Comparison of ENCODE assay signal across 11 cellular contexts in the genomic region with DNA sequence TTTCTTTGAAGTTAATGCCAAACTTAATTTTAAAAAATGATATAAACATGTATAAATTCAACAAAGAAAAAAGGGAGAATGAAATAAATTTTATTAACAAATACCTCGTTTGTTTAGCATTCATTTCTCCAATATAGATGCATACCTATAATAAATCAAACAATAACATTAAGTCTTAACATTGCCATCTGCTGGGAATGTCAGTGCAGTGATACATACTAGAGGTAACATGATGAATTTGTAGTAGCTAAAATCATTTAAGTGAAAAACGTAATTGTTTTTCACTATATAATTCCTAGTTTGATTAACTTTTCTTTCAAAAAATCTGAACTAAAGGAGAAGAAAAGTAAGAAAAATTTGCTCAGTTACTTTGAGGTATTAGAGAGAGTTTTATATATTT.
DNase-seq lines count a peak whose midpoint lies in the region; ATAC-seq and TF ChIP-seq lines count a peak whose summit lies in the region.
"Had no signal": no experiment of that assay in that cellular context is flagged by ENCODE, and none has a peak within 500 bp of the region (broad histone marks: within the 10 kb centered on the region; RNA-seq: fewer than 3 reads in every experiment).

No MANE protein-coding gene starts in this region.

- H3K36me3 ChIP-seq in BE2C: no peaks in the 10 kb centered on the region
- no peaks in the 10 kb centered on the region for H3K36me3 ChIP-seq in hepatocyte (replicated peaks; ENCODE audit: insufficient read depth, low read depth)
- no peaks in the 10 kb centered on the region for H3K36me3 ChIP-seq in MM.1S (replicated peaks; ENCODE audit: insufficient read depth, low read length)

- 56% methylated on average over 2 of the region's 2 CpGs for WGBS in hepatocyte (ENCODE audit: low lambda C conversion rate, missing lambda C conversion rate)

- H3K79me2 ChIP-seq in hepatocyte (no peaks in the 10 kb centered on the region), MM.1S (ENCODE audit: low read length) (no peaks in the 10 kb centered on the region)

- no peaks in the 10 kb centered on the region for H3F3A ChIP-seq in MM.1S (ENCODE audit: insufficient read depth, low read length)

- peaks cover 8% of the 10 kb centered on the region for H3K4me1 ChIP-seq in BE2C
- H3K4me1 ChIP-seq in hepatocyte (ENCODE audit: insufficient read depth): no peaks in the 10 kb centered on the region
- H3K4me1 ChIP-seq in MM.1S (ENCODE audit: low read length): no peaks in the 10 kb centered on the region

- no peak overlapping the region for H2AFZ ChIP-seq in hepatocyte
- no peak overlapping the region for H2AFZ ChIP-seq in MM.1S (ENCODE audit: low read length)

- no peak overlapping the region for H3K9ac ChIP-seq in MM.1S (ENCODE audit: low read length)

- H4K20me1 ChIP-seq in hepatocyte (ENCODE audit: insufficient read depth, poor library complexity, severe bottlenecking) (no peaks in the 10 kb centered on the region), MM.1S (ENCODE audit: insufficient read depth, low read length) (no peaks in the 10 kb centered on the region)

- no peak overlapping the region for H3K4me2 ChIP-seq in hepatocyte
- H3K4me2 ChIP-seq in MM.1S (ENCODE audit: low read depth, low read length): no peak overlapping the region

- H3K27me3 ChIP-seq in BE2C: no peaks in the 10 kb centered on the region
- no peaks in the 10 kb centered on the region for H3K27me3 ChIP-seq in hepatocyte
- H3K27me3 ChIP-seq in MM.1S (replicated peaks; ENCODE audit: insufficient read depth, low read length): no peaks in the 10 kb centered on the region

- no peak overlapping the region for H3K27ac ChIP-seq in hepatocyte
- no peak overlapping the region for H3K27ac ChIP-seq in MM.1S (ENCODE audit: low read length)

- DNase-seq in BE2C (peak; percentile 21), HCEC 1CT (peak; percentile 49), amniotic epithelial cell (ENCODE audit: low read depth) (peak; percentile 41), hepatocyte (ENCODE audit: low spot score) (no peak), MM.1S (no peak), NCI-H345 treated with DMSO at 0.1 percent for 48 hours (lab: John Stamatoyannopoulos, UW; ENCODE audit: unreplicated experiment) (no peak)
- DNase-seq: activated CD4-positive, alpha-beta memory T cell treated with anti-CD3 and anti-CD28 coated beads, Interleukin-2, amount 10 ng/mL, durations not matched to agents 7 days and 5 days; cerebellar nuclear complex; NCI-H1092; SHP77 treated with DMSO at 0.1 percent for 48 hours had no signal

- TF ChIP-seq CTCF in BE2C (IDR thresholded peaks at IDR 0.05; ENCODE audit: low read depth, low read length): peak; percentile 42; the same call in 1 of the 2 replicates
- TF ChIP-seq CTCF in hepatocyte (IDR thresholded peaks at IDR 0.05; ENCODE audit: poor library complexity): peak; percentile 34
- TF ChIP-seq CTCF in MM.1S (IDR thresholded peaks at IDR 0.05; ENCODE audit: low read length): no peak

- no peaks in the 10 kb centered on the region for H3K9me2 ChIP-seq in hepatocyte (replicated peaks; ENCODE audit: insufficient read depth)
- H3K9me2 ChIP-seq in MM.1S (replicated peaks; ENCODE audit: insufficient read depth, low read length): no peaks in the 10 kb centered on the region

- ATAC-seq in HG03565 (IDR thresholded peaks at IDR 0.05; ENCODE audit: unreplicated experiment): no peak

- H3K4me3 ChIP-seq in BE2C (ENCODE audit: low read depth, low read length) (no peak overlapping the region), hepatocyte (no peak overlapping the region), MM.1S (ENCODE audit: low read length) (no peak overlapping the region)

- H3K9me3 ChIP-seq in BE2C (no peaks in the 10 kb centered on the region), hepatocyte (ENCODE audit: low read depth) (no peaks in the 10 kb centered on the region), MM.1S (replicated peaks; ENCODE audit: insufficient read depth, low read length) (no peaks in the 10 kb centered on the region)

Comparison
In these comparisons a context has a peak if more than half of its experiments do, and no peak if none do; other contexts are left out.
1. DNase-seq: peak in BE2C (single experiment), HCEC 1CT (single experiment) and amniotic epithelial cell (single experiment); none in hepatocyte (single experiment), MM.1S (single experiment) and NCI-H345 treated with DMSO at 0.1 percent for 48 hours (single experiment).